ENCODE assay signal across 19 cellular contexts in genomic region chr2:2750867-2751714, GRCh38.
"Had no signal": no experiment of that assay in that cellular context is flagged by ENCODE, and none has a peak within 500 bp of the region (broad histone marks: within the 10 kb centered on the region; RNA-seq: fewer than 3 reads in every experiment).

No MANE protein-coding gene starts in this region.

- H3K4me3 ChIP-seq: coronary artery, dorsolateral prefrontal cortex, esophagus muscularis mucosa, gastroesophageal sphincter, heart left ventricle, hepatocyte, left ventricle myocardium inferior, lower lobe of right lung, mucosa of descending colon had no signal

- H3K27me3 ChIP-seq: dorsolateral prefrontal cortex, esophagus muscularis mucosa, gastroesophageal sphincter, heart left ventricle, hepatocyte had no signal

- H3K36me3 Mint-ChIP-seq: immature natural killer cell, mesothelial cell of epicardium, naive B cell had no signal

- H3K4me1 ChIP-seq: gastroesophageal sphincter, heart left ventricle, left ventricle myocardium inferior, lower lobe of right lung had no signal

- H3K4me3 Mint-ChIP-seq: immature natural killer cell, mesothelial cell of epicardium, naive B cell had no signal

- H3K27me3 Mint-ChIP-seq: naive B cell had no signal

- H3K36me3 ChIP-seq: esophagus muscularis mucosa, gastroesophageal sphincter, heart left ventricle, left ventricle myocardium inferior, lower lobe of right lung had no signal

- H3K4me2 ChIP-seq: hepatocyte had no signal

- H3K27ac Mint-ChIP-seq: immature natural killer cell, mesothelial cell of epicardium, naive B cell had no signal

- DNase-seq: dermis blood vessel endothelial cell; dorsolateral prefrontal cortex; effector CD4-positive, alpha-beta T cell; effector memory CD4-positive, alpha-beta T cell; hypothalamus; immature natural killer cell; kidney glomerular epithelial cell; left colon; left ventricle myocardium inferior; lower lobe of right lung; mesenchymal stem cell; mucosa of descending colon; naive B cell had no signal

- H3K4me1 Mint-ChIP-seq: immature natural killer cell, mesothelial cell of epicardium, naive B cell had no signal

- H3K9me3 ChIP-seq: esophagus muscularis mucosa, gastroesophageal sphincter, lower lobe of right lung had no signal

- H3K27ac ChIP-seq: coronary artery, dorsolateral prefrontal cortex, esophagus muscularis mucosa, gastroesophageal sphincter, heart left ventricle, hepatocyte, left ventricle myocardium inferior, lower lobe of right lung had no signal
